Comparison of ENCODE assay signal across 8 cellular contexts in the genomic region with DNA sequence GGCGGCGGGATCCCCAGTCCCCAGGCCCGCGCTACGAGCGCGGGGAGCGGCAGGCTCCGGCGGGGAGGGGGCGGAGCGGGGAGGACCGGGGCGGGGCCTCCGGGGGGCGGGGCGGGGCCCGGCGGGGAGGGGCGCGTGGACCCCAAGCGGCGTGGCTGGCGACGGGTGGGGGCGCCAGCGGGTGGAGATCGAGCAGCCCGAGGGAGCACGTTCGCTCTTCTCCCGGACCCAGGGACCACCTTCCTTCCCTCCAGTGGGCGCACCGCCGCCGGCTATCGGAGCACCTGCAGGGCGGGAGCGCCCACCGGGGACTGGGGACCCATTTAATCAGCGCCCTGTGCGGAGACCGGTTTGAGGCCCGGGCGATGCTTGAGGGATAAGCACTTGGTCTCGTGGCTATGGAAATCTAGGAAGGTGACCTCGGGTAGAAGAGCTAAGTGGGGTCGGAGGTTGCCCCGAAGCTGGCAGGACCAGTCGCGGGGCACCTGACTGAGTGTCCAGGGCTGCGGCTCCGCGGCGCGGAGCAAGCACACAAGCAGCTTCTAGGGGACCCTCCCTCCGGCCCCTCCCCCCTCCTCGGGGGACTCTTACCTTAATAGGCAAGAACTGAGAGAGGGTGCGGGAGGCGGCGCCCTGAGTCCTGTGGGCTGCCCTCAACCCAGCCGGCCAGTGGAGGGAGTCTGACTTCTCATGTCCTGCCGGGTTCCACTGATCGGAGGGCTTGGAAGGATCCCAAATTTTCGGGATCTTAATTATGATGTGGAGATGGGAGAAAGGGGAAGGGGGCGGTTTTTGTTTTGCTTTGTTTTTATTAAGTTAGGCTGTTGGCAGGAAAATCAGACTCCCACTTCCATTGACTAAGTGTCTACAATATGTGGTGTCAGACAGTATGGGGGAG. TPM values are rescaled to one million over a fixed set of nuclear protein-coding genes. Genes with fewer than 3 reads are reported as not detected.
DNase-seq lines count a peak whose midpoint lies in the region; ATAC-seq and TF ChIP-seq lines count a peak whose summit lies in the region.

A gene (minus strand): TSS at position 61 of the 898 bp plus-strand sequence. CDS start 71 bp downstream, outside the sequence.

- peaks cover 3% of the 10 kb centered on the region for H3K4me1 Mint-ChIP-seq in glutamatergic neuron (ENCODE audit: low read depth, unreplicated experiment)

- no peaks in the 10 kb centered on the region for H4K20me1 ChIP-seq in osteoblast (ENCODE audit: insufficient read depth, low read length)

- H3K36me3 ChIP-seq in osteoblast (ENCODE audit: insufficient read depth, low read length) (no peaks in the 10 kb centered on the region), upper lobe of right lung (no peaks in the 10 kb centered on the region)

- H3K27me3 ChIP-seq in osteoblast (ENCODE audit: insufficient read depth, low read length) = no peaks in the 10 kb centered on the region
- no peaks in the 10 kb centered on the region for H3K27me3 ChIP-seq in upper lobe of right lung

- no peaks in the 10 kb centered on the region for H3K36me3 Mint-ChIP-seq in glutamatergic neuron (ENCODE audit: unreplicated experiment)

- peak within 1 kb of the TSS; percentile 76 for H3K4me3 ChIP-seq in osteoblast (ENCODE audit: insufficient read depth, low read length)
- H3K4me3 ChIP-seq in upper lobe of right lung = peak within 1 kb of the TSS; percentile 64

- H3K27ac Mint-ChIP-seq in glutamatergic neuron (ENCODE audit: unreplicated experiment) = peak within 1 kb of the TSS; percentile 80

- peak within 1 kb of the TSS; percentile 88 for H3K4me3 Mint-ChIP-seq in glutamatergic neuron (ENCODE audit: unreplicated experiment)

- H3K9me3 ChIP-seq in osteoblast (ENCODE audit: low read depth, low read length) (no peaks in the 10 kb centered on the region), upper lobe of right lung (no peaks in the 10 kb centered on the region)

- peaks cover 7% of the 10 kb centered on the region for H3K27me3 Mint-ChIP-seq in glutamatergic neuron (ENCODE audit: unreplicated experiment)

- H3K9me3 Mint-ChIP-seq in glutamatergic neuron (ENCODE audit: unreplicated experiment) = peaks cover 5% of the 10 kb centered on the region

- ATAC-seq in upper lobe of right lung = peak; percentile 78

- peak within 1 kb of the TSS; percentile 85 for H2AFZ ChIP-seq in osteoblast (ENCODE audit: low read length)

- H3K4me1 ChIP-seq in osteoblast (ENCODE audit: insufficient read depth, low read length) (peaks cover 15% of the 10 kb centered on the region), upper lobe of right lung (peaks cover 13% of the 10 kb centered on the region)

- intact Hi-C loops in upper lobe of right lung (cut with DNase I) = no loop called here

- peak; percentile 50 for DNase-seq in DMS79 treated with DMSO at 0.1 percent for 48 hours (lab: John Stamatoyannopoulos, UW)
- peak; percentile 14 for DNase-seq in NCI-H526 treated with DMSO at 0.1 percent for 48 hours (lab: John Stamatoyannopoulos, UW)
- peak; percentile 84 for DNase-seq in activated effector memory CD4-positive, alpha-beta T cell treated with anti-CD3 and anti-CD28 coated beads, Interleukin-2, amount 50 U/mL, for 16 hours
- peak; percentile 69 for DNase-seq in glutamatergic neuron
- peak; percentile 96 for DNase-seq in osteoblast (ENCODE audit: insufficient read length, low spot score, missing footprints)
- DNase-seq in upper lobe of right lung = peak; percentile 73
- no peak for DNase-seq in GM19240 (ENCODE audit: insufficient read length, low spot score)
- no peak for DNase-seq in H4 (ENCODE audit: low spot score)

- peak within 1 kb of the TSS; percentile 95 for H3K27ac ChIP-seq in osteoblast (ENCODE audit: low read depth, low read length)
- peak within 1 kb of the TSS; percentile 58 for H3K27ac ChIP-seq in upper lobe of right lung

- H3K79me2 ChIP-seq in osteoblast (ENCODE audit: insufficient read depth, low read length) = no peaks in the 10 kb centered on the region

- TF ChIP-seq CTCF in glutamatergic neuron (IDR thresholded peaks at IDR 0.05; ENCODE audit: partially characterized antibody, unreplicated experiment) (no peak), osteoblast (IDR thresholded peaks at IDR 0.05; ENCODE audit: extremely low read depth, low read depth, low read length) (peak; percentile 38), upper lobe of right lung (IDR thresholded peaks at IDR 0.05) (peak; percentile 27)

- peak within 1 kb of the TSS; percentile 94 for H3K4me2 ChIP-seq in osteoblast (ENCODE audit: insufficient read depth, low read length)

RNA-seq across cellular contexts. Expression of the gene that starts here (rescaled TPM):
- total RNA-seq in glutamatergic neuron (ENCODE audit: unreplicated experiment) = 11.2 TPM
- total RNA-seq in osteoblast = 1.4 and 2.1 TPM in 2 replicates
- 6.1 TPM for total RNA-seq in upper lobe of right lung
- 1.3 and 3.7 TPM in 2 replicates for total RNA-seq in H4 (2014; rRNA removed; shearing (Covaris generic))

Comparison
In these comparisons a context has a peak if more than half of its experiments do, and no peak if none do; other contexts are left out.
1. DNase-seq: peak in DMS79 treated with DMSO at 0.1 percent for 48 hours (single experiment), NCI-H526 treated with DMSO at 0.1 percent for 48 hours (single experiment), activated effector memory CD4-positive, alpha-beta T cell treated with anti-CD3 and anti-CD28 coated beads, Interleukin-2, amount 50 U/mL, for 16 hours (single experiment), glutamatergic neuron (single experiment), osteoblast (single experiment) and upper lobe of right lung (single experiment); none in GM19240 (single experiment) and H4 (single experiment).